Comparison of ENCODE assay signal across 11 cellular contexts in the genomic region with DNA sequence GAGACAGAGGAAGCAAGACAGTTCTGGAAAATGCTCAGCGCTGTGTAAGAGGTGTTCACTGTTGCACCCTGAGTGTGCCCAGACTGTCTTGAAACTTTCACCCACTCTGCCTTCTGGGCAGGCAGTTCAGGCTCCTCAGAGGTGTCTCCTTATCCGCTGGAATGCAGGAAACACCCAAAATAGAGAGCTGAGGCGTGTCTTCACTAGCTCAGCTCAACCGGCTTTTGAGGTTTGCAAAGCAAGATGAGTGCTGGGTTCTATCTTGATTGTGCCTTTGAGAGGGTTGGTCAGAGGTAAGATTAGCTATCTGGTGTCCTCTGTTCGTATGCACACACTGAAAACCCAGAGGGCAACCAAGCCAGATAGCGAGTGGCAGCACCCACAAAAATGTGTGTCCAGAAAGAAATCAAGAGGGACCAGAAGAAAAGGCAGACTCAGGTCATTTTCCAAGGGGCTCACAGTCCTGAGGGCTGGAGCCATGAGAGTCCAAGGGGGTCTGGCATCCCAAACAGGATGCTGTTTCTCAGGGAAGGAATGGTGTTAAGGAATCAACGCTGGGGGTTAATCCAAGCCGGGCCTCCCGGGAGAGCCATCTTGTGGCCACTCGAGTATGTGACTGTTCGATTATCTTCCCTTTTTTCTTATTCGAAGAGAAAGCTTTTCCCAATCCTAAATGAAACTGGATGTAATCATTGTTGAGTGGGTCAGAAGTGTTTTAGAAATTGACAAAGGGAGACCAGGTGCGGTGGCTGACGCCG. TPM values are rescaled to one million over a fixed set of nuclear protein-coding genes. Genes with fewer than 3 reads are reported as not detected.
DNase-seq lines count a peak whose midpoint lies in the region; TF ChIP-seq lines count a peak whose summit lies in the region.
"Had no signal": no experiment of that assay in that cellular context is flagged by ENCODE, and none has a peak within 500 bp of the region (broad histone marks: within the 10 kb centered on the region; RNA-seq: fewer than 3 reads in every experiment).

No MANE protein-coding gene starts in this region.

- in situ Hi-C loops in GM23248 (cut with MboI), result no loop called here

- no peaks in the 10 kb centered on the region for H3K36me3 ChIP-seq in GM23248 (ENCODE audit: low read depth)
- no peaks in the 10 kb centered on the region for H3K36me3 ChIP-seq in WERI-Rb-1
- H3K36me3 ChIP-seq in hepatocyte (replicated peaks; ENCODE audit: insufficient read depth, low read depth), result no peaks in the 10 kb centered on the region
- H3K36me3 ChIP-seq in MM.1S (replicated peaks; ENCODE audit: insufficient read depth, low read length), result no peaks in the 10 kb centered on the region
- H3K36me3 ChIP-seq in ascending aorta, result no peaks in the 10 kb centered on the region

- peak; percentile 68 for TF ChIP-seq CTCF in 22Rv1 (IDR thresholded peaks at IDR 0.05)
- TF ChIP-seq CTCF in WERI-Rb-1 (IDR thresholded peaks at IDR 0.05; ENCODE audit: low read depth, low read length), result peak; percentile 50; the same call in 1 of the 2 replicates
- peak; percentile 45 for TF ChIP-seq CTCF in hepatocyte (IDR thresholded peaks at IDR 0.05; ENCODE audit: poor library complexity)
- TF ChIP-seq CTCF in MM.1S (IDR thresholded peaks at IDR 0.05; ENCODE audit: low read length), result no peak
- no peak for TF ChIP-seq CTCF in ascending aorta (IDR thresholded peaks at IDR 0.05)

- DNase-seq in GM23248, result peak; percentile 59
- peak; percentile 10 for DNase-seq in WERI-Rb-1
- DNase-seq in hepatocyte (ENCODE audit: low spot score), result peak; percentile 22
- DNase-seq in MM.1S, result no peak
- DNase-seq in ascending aorta (ENCODE audit: low spot score in 2 of 2), result no peak
- DNase-seq in C1 segment of cervical spinal cord (lab: John Stamatoyannopoulos, UW), result no peak
- no peak for DNase-seq in foreskin melanocyte
- DNase-seq: activated CD8-positive, alpha-beta memory T cell treated with anti-CD3 and anti-CD28 coated beads for 24 hours; cortex of kidney; stimulated activated CD4-positive, alpha-beta T cell treated with anti-CD3 and anti-CD28 coated beads, Interleukin-4, amount 100 ng/mL, for 1 hour had no signal

- H3F3A ChIP-seq in GM23248 (ENCODE audit: insufficient read depth), result no peaks in the 10 kb centered on the region
- H3F3A ChIP-seq in MM.1S (ENCODE audit: insufficient read depth, low read length), result no peaks in the 10 kb centered on the region

- no peak overlapping the region for H2AFZ ChIP-seq in GM23248
- no peak overlapping the region for H2AFZ ChIP-seq in hepatocyte
- H2AFZ ChIP-seq in MM.1S (ENCODE audit: low read length), result no peak overlapping the region

- H3K79me2 ChIP-seq in GM23248 (ENCODE audit: insufficient read depth), result no peaks in the 10 kb centered on the region
- H3K79me2 ChIP-seq in hepatocyte, result no peaks in the 10 kb centered on the region
- no peaks in the 10 kb centered on the region for H3K79me2 ChIP-seq in MM.1S (ENCODE audit: low read length)

- whole genome bisulfite sequencing in GM23248 (ENCODE audit: low coverage in 1 of 2, low lambda C conversion rate in 2 of 2, missing lambda C conversion rate in 2 of 2), 2 experiments, result 47 to 49% methylated on average over 15 of the region's 15 CpGs
- 50% methylated on average over 15 of the region's 15 CpGs for WGBS in hepatocyte (ENCODE audit: low lambda C conversion rate, missing lambda C conversion rate)

- H3K4me2 ChIP-seq in GM23248 (ENCODE audit: unreplicated experiment), result no peak overlapping the region
- no peak overlapping the region for H3K4me2 ChIP-seq in hepatocyte
- H3K4me2 ChIP-seq in MM.1S (ENCODE audit: low read depth, low read length), result no peak overlapping the region

- H3K4me3 ChIP-seq in GM23248 (no peak overlapping the region), WERI-Rb-1 (ENCODE audit: low read depth, low read length) (no peak overlapping the region), hepatocyte (no peak overlapping the region), MM.1S (ENCODE audit: low read length) (no peak overlapping the region), ascending aorta (no peak overlapping the region)

- no peaks in the 10 kb centered on the region for H4K20me1 ChIP-seq in GM23248 (ENCODE audit: insufficient read depth)
- H4K20me1 ChIP-seq in hepatocyte (ENCODE audit: insufficient read depth, poor library complexity, severe bottlenecking), result no peaks in the 10 kb centered on the region
- no peaks in the 10 kb centered on the region for H4K20me1 ChIP-seq in MM.1S (ENCODE audit: insufficient read depth, low read length)

- H3K9me2 ChIP-seq in GM23248 (ENCODE audit: insufficient read depth) (no peaks in the 10 kb centered on the region), hepatocyte (replicated peaks; ENCODE audit: insufficient read depth) (no peaks in the 10 kb centered on the region), MM.1S (replicated peaks; ENCODE audit: insufficient read depth, low read length) (no peaks in the 10 kb centered on the region)

- peak overlapping the region; percentile 82 for H3K27ac ChIP-seq in 22Rv1
- no peak overlapping the region for H3K27ac ChIP-seq in GM23248
- H3K27ac ChIP-seq in WERI-Rb-1, result no peak overlapping the region
- H3K27ac ChIP-seq in hepatocyte, result no peak overlapping the region
- H3K27ac ChIP-seq in MM.1S (ENCODE audit: low read length), result no peak overlapping the region
- no peak overlapping the region for H3K27ac ChIP-seq in ascending aorta

- H3K9me3 ChIP-seq in GM23248 (ENCODE audit: low read depth), result no peaks in the 10 kb centered on the region
- no peaks in the 10 kb centered on the region for H3K9me3 ChIP-seq in WERI-Rb-1 (ENCODE audit: severe bottlenecking)
- H3K9me3 ChIP-seq in hepatocyte (ENCODE audit: low read depth), result no peaks in the 10 kb centered on the region
- H3K9me3 ChIP-seq in MM.1S (replicated peaks; ENCODE audit: insufficient read depth, low read length), result no peaks in the 10 kb centered on the region
- no peaks in the 10 kb centered on the region for H3K9me3 ChIP-seq in ascending aorta

- no peak overlapping the region for H3K9ac ChIP-seq in GM23248
- H3K9ac ChIP-seq in MM.1S (ENCODE audit: low read length), result no peak overlapping the region

- H3K27me3 ChIP-seq in GM23248 (replicated peaks; ENCODE audit: insufficient read depth) (no peaks in the 10 kb centered on the region; the same call in none of the 2 replicates), WERI-Rb-1 (ENCODE audit: insufficient read depth, low read depth, severe bottlenecking) (peaks cover 12% of the 10 kb centered on the region), hepatocyte (no peaks in the 10 kb centered on the region), MM.1S (replicated peaks; ENCODE audit: insufficient read depth, low read length) (no peaks in the 10 kb centered on the region), ascending aorta (no peaks in the 10 kb centered on the region)

- intact Hi-C loops in ascending aorta (cut with DNase I), result no loop called here

- H3K4me1 ChIP-seq in GM23248 (ENCODE audit: insufficient read depth), result no peaks in the 10 kb centered on the region
- no peaks in the 10 kb centered on the region for H3K4me1 ChIP-seq in hepatocyte (ENCODE audit: insufficient read depth)
- H3K4me1 ChIP-seq in MM.1S (ENCODE audit: low read length), result no peaks in the 10 kb centered on the region
- H3K4me1 ChIP-seq in ascending aorta, result no peaks in the 10 kb centered on the region

RNA-seq across cellular contexts. Expression of a gene that starts 47.1 kb away (rescaled TPM):
- 25.1 and 34.0 TPM in 2 replicates for total RNA-seq in GM23248 (2014; rRNA removed; shearing (Covaris generic))
- polyA plus RNA-seq in GM23248 (2016; fragmentation: Nextera tagmentation; extraction: Ambion mirVana), result 29.2 TPM in 2 replicates
- 133 and 142 TPM in 2 replicates for total RNA-seq in hepatocyte
- 108 and 109 TPM in 2 replicates for polyA plus RNA-seq in hepatocyte
- total RNA-seq in ascending aorta, result 20.0 TPM

Comparison
In these comparisons a context has a peak if more than half of its experiments do, and no peak if none do; other contexts are left out.
1. CTCF ChIP-seq: peak in 22Rv1 (single experiment), WERI-Rb-1 (single experiment) and hepatocyte (single experiment); none in MM.1S (single experiment) and ascending aorta (0 of 3).
2. DNase-seq: peak in GM23248 (single experiment), WERI-Rb-1 (single experiment) and hepatocyte (single experiment); none in MM.1S (single experiment), ascending aorta (0 of 2), C1 segment of cervical spinal cord (0 of 14) and foreskin melanocyte (single experiment).